Comparison of ENCODE assay signal across 12 cellular contexts in genomic region chr1:48552420-48552819, GRCh38.
DNase-seq lines count a peak whose midpoint lies in the region; ATAC-seq and TF ChIP-seq lines count a peak whose summit lies in the region.
"Had no signal": no experiment of that assay in that cellular context is flagged by ENCODE, and none has a peak within 500 bp of the region (broad histone marks: within the 10 kb centered on the region; RNA-seq: fewer than 3 reads in every experiment).

No MANE protein-coding gene starts in this region.

- H3K9me3 ChIP-seq in adipocyte (ENCODE audit: control insufficient read depth, low read length) = no peaks in the 10 kb centered on the region
- H3K9me3 ChIP-seq: BLaER1 treated with 17β-estradiol and CSF1 and Interleukin-3, amounts not matched to agents 10 nM and 100 nM; body of pancreas had no signal

- no peak for ATAC-seq in HG03139 (IDR thresholded peaks at IDR 0.05; ENCODE audit: unreplicated experiment)
- ATAC-seq: body of pancreas had no signal

- peak; percentile 37 for TF ChIP-seq CTCF in neural crest cell (conservative IDR thresholded peaks at IDR 0.05)

- no peaks in the 10 kb centered on the region for H3K9me3 Mint-ChIP-seq in neural crest cell

- no peak overlapping the region for H3K9ac ChIP-seq in adipocyte (ENCODE audit: low read length)
- H3K9ac ChIP-seq: BLaER1 treated with 17β-estradiol and CSF1 and Interleukin-3, amounts not matched to agents 10 nM and 100 nM had no signal

- peaks cover 6% of the 10 kb centered on the region for H3K27me3 ChIP-seq in adipocyte (replicated peaks; ENCODE audit: control insufficient read depth, insufficient read depth, low read length)
- H3K27me3 ChIP-seq: BLaER1 treated with 17β-estradiol and CSF1 and Interleukin-3, amounts not matched to agents 10 nM and 100 nM; body of pancreas had no signal

- H3K4me3 Mint-ChIP-seq in neural crest cell = no peak overlapping the region

- H3K4me1 ChIP-seq in adipocyte (ENCODE audit: control insufficient read depth, insufficient read depth, low read length) = no peaks in the 10 kb centered on the region
- H3K4me1 ChIP-seq: body of pancreas had no signal

- H3K36me3 ChIP-seq in adipocyte (ENCODE audit: control insufficient read depth, insufficient read depth, low read length, severe bottlenecking) = no peaks in the 10 kb centered on the region
- H3K36me3 ChIP-seq: BLaER1 treated with 17β-estradiol and CSF1 and Interleukin-3, amounts not matched to agents 10 nM and 100 nM had no signal

- DNase-seq in NCI-H345 (lab: John Stamatoyannopoulos, UW) (peak; percentile 41), NCI-H345 treated with DMSO at 0.1 percent for 48 hours (lab: John Stamatoyannopoulos, UW; ENCODE audit: unreplicated experiment) (no peak), HK-2 (ENCODE audit: unreplicated experiment) (peak; percentile 2), adipocyte (ENCODE audit: low read depth) (peak; percentile 28), neural crest cell (ENCODE audit: low read depth, low spot score) (no peak), DMS153 treated with DMSO at 0.1 percent for 48 hours (lab: John Stamatoyannopoulos, UW; ENCODE audit: unreplicated experiment) (no peak), HuH-7 (ENCODE audit: low spot score) (no peak)
- DNase-seq: H7, SW 1271 had no signal

- H3K4me1 Mint-ChIP-seq in neural crest cell = no peaks in the 10 kb centered on the region

- peaks cover 23% of the 10 kb centered on the region for H3K27me3 Mint-ChIP-seq in neural crest cell (ENCODE audit: low read depth)

- H3K36me3 Mint-ChIP-seq in neural crest cell (ENCODE audit: low read depth) = no peaks in the 10 kb centered on the region

- no peak overlapping the region for H3K4me3 ChIP-seq in adipocyte (ENCODE audit: low read length)
- H3K4me3 ChIP-seq: BLaER1 treated with 17β-estradiol and CSF1 and Interleukin-3, amounts not matched to agents 10 nM and 100 nM; body of pancreas had no signal

- H3K27ac Mint-ChIP-seq in neural crest cell (ENCODE audit: unreplicated experiment) = no peak overlapping the region

Comparison
In these comparisons a context has a peak if more than half of its experiments do, and no peak if none do; other contexts are left out.
1. DNase-seq: peak in NCI-H345 (single experiment), HK-2 (single experiment) and adipocyte (single experiment); none in NCI-H345 treated with DMSO at 0.1 percent for 48 hours (single experiment), neural crest cell (single experiment), DMS153 treated with DMSO at 0.1 percent for 48 hours (single experiment) and HuH-7 (single experiment).